18 cellular contexts compared by ENCODE assay signal in the genomic region with DNA sequence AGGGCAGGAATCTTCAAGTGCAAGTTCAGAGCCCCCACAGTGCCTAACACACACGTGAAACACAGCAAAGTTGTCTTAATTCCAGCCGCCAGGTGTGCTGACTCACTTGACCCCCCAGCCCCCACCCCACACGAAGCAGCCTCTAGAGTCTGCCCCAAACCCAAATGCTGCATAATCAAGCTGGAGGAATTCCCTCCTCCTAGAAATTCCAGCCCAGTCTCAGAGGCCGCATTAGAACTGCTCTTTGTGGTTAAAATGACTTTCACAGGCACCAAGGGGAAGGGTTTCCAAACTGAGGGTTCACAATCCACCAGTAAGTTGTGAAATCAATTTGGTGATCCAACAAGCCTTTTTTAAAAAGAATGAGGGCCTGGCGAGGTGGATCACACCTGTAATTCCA.
DNase-seq lines count a peak whose midpoint lies in the region; ATAC-seq and TF ChIP-seq lines count a peak whose summit lies in the region.
"Had no signal": no experiment of that assay in that cellular context is flagged by ENCODE, and none has a peak within 500 bp of the region (broad histone marks: within the 10 kb centered on the region; RNA-seq: fewer than 3 reads in every experiment).

No MANE protein-coding gene starts in this region.

- H3K4ac ChIP-seq in mesendoderm (ENCODE audit: low read depth, low read length) = no peak overlapping the region

- H3K4me1 ChIP-seq in NT2/D1 (ENCODE audit: insufficient read depth, insufficient read length) (peaks cover 5% of the 10 kb centered on the region), endodermal cell (ENCODE audit: control insufficient read depth, insufficient read depth, low read length) (no peaks in the 10 kb centered on the region), mesendoderm (ENCODE audit: control insufficient read depth, low read depth, low read length) (no peaks in the 10 kb centered on the region)

- H3K4me3 Mint-ChIP-seq in endodermal cell = no peak overlapping the region
- H3K4me3 Mint-ChIP-seq in naive thymus-derived CD8-positive, alpha-beta T cell = no peak overlapping the region
- H3K4me3 Mint-ChIP-seq: B cell; CD4-positive, alpha-beta T cell had no signal

- 58 to 63% methylated on average over 4 to 5 of the region's 5 CpGs for WGBS in endodermal cell (ENCODE audit: insufficient coverage in 1 of 2, insufficient read length in 1 of 2), 2 experiments
- no CpG with 5 or more reads among the region's 5 CpGs for WGBS in mesendoderm (ENCODE audit: extremely low coverage, insufficient coverage, low lambda C conversion rate)

- POLR2A ChIA-PET in naive thymus-derived CD8-positive, alpha-beta T cell (lab: Charles Lee) = no interaction called here

- H4K5ac ChIP-seq in mesendoderm (ENCODE audit: low read length) = no peak overlapping the region

- H2BK120ac ChIP-seq in mesendoderm (ENCODE audit: low read depth, low read length) = no peak overlapping the region

- H2BK5ac ChIP-seq in mesendoderm (ENCODE audit: low read length) = no peak overlapping the region

- H2AK5ac ChIP-seq in mesendoderm (ENCODE audit: low read length) = no peak overlapping the region

- peak overlapping the region; percentile 11 for H3K18ac ChIP-seq in mesendoderm (ENCODE audit: low read length)

- ATAC-seq in GM19455 (IDR thresholded peaks at IDR 0.05; ENCODE audit: unreplicated experiment) (no peak), GM19324 (IDR thresholded peaks at IDR 0.05; ENCODE audit: low FRiP score, unreplicated experiment) (no peak)
- ATAC-seq in naive thymus-derived CD8-positive, alpha-beta T cell = no peak
- ATAC-seq: HCT116 had no signal

- H3K4me3 ChIP-seq in H7 (ENCODE audit: insufficient read depth, low read depth, low read length) (no peak overlapping the region), NT2/D1 (ENCODE audit: insufficient read length, low read depth) (no peak overlapping the region), endodermal cell (ENCODE audit: low read length) (no peak overlapping the region), mesendoderm (ENCODE audit: low read length) (no peak overlapping the region)

- TF ChIP-seq CTCF in endodermal cell (conservative IDR thresholded peaks at IDR 0.05) = no peak

- no peaks in the 10 kb centered on the region for H3K79me2 ChIP-seq in mesendoderm (ENCODE audit: control insufficient read depth, insufficient read depth, low read length)

- H3K27ac Mint-ChIP-seq in endodermal cell = no peak overlapping the region
- H3K27ac Mint-ChIP-seq in naive thymus-derived CD8-positive, alpha-beta T cell = no peak overlapping the region
- H3K27ac Mint-ChIP-seq: B cell; CD4-positive, alpha-beta T cell had no signal

- no peak overlapping the region for H3K4me2 ChIP-seq in mesendoderm (ENCODE audit: low read length)

- no peaks in the 10 kb centered on the region for H3K36me3 ChIP-seq in H7 (replicated peaks; ENCODE audit: control insufficient read depth, insufficient read depth, low read length)
- no peaks in the 10 kb centered on the region for H3K36me3 ChIP-seq in NT2/D1 (ENCODE audit: insufficient read depth, insufficient read length, low read length)
- no peaks in the 10 kb centered on the region for H3K36me3 ChIP-seq in endodermal cell (ENCODE audit: control insufficient read depth, insufficient read depth, low read length)
- no peaks in the 10 kb centered on the region for H3K36me3 ChIP-seq in mesendoderm (ENCODE audit: control insufficient read depth, insufficient read depth, low read length)

- DNase-seq in H7 (peak; percentile 22), NT2/D1 (ENCODE audit: low read depth, low spot score) (peak; percentile 66), endodermal cell (peak; percentile 63), mesendoderm (peak; percentile 64)
- no peak for DNase-seq in naive thymus-derived CD8-positive, alpha-beta T cell
- DNase-seq: C1 segment of cervical spinal cord; Calu3; CD4-positive, alpha-beta T cell; DMS79; GDM1; GOT3; IMR-90; KBM-7 had no signal

- no peak overlapping the region for H3K9ac ChIP-seq in NT2/D1 (ENCODE audit: insufficient read length, low read depth)
- H3K9ac ChIP-seq in endodermal cell (ENCODE audit: extremely low read depth, low read length, poor library complexity, severe bottlenecking) = no peak overlapping the region
- H3K9ac ChIP-seq in mesendoderm (ENCODE audit: low read length) = no peak overlapping the region

- H3K79me1 ChIP-seq in mesendoderm (ENCODE audit: low read length) = no peaks in the 10 kb centered on the region

- H3K4me1 Mint-ChIP-seq in endodermal cell = peaks cover 4% of the 10 kb centered on the region
- H3K4me1 Mint-ChIP-seq in naive thymus-derived CD8-positive, alpha-beta T cell = no peaks in the 10 kb centered on the region
- H3K4me1 Mint-ChIP-seq: B cell had no signal

- H3K27ac ChIP-seq in endodermal cell (ENCODE audit: low read depth, low read length) (no peak overlapping the region), mesendoderm (ENCODE audit: low read depth, low read length) (no peak overlapping the region)
- H3K27ac ChIP-seq: HL-60 had no signal

- H3K23ac ChIP-seq in mesendoderm (ENCODE audit: low read length) = no peak overlapping the region

- peaks cover 11% of the 10 kb centered on the region for H3K27me3 Mint-ChIP-seq in endodermal cell (ENCODE audit: insufficient read depth)
- H3K27me3 Mint-ChIP-seq in naive thymus-derived CD8-positive, alpha-beta T cell = no peaks in the 10 kb centered on the region
- H3K27me3 Mint-ChIP-seq: CD4-positive, alpha-beta T cell had no signal

- H3K9me3 ChIP-seq in NT2/D1 (ENCODE audit: insufficient read depth, low read length) (no peaks in the 10 kb centered on the region), endodermal cell (ENCODE audit: control insufficient read depth, low read length) (no peaks in the 10 kb centered on the region)

- H4K8ac ChIP-seq in mesendoderm (ENCODE audit: low read depth, low read length) = no peak overlapping the region

- H2BK15ac ChIP-seq in mesendoderm (replicated peaks; ENCODE audit: low read depth) = no peak overlapping the region

- no peak overlapping the region for H3K56ac ChIP-seq in mesendoderm (ENCODE audit: low read length)

- no peaks in the 10 kb centered on the region; the same call in 1 of the 2 replicates for H3K27me3 ChIP-seq in H7 (ENCODE audit: control insufficient read depth, insufficient read depth, low read length)
- no peaks in the 10 kb centered on the region for H3K27me3 ChIP-seq in NT2/D1 (ENCODE audit: insufficient read depth, insufficient read length)
- no peaks in the 10 kb centered on the region for H3K27me3 ChIP-seq in endodermal cell (ENCODE audit: control insufficient read depth, insufficient read depth, low read length, poor library complexity, severe bottlenecking)
- no peaks in the 10 kb centered on the region for H3K27me3 ChIP-seq in mesendoderm (ENCODE audit: insufficient read depth, low read length, poor library complexity)

- H3K9me3 Mint-ChIP-seq in endodermal cell = no peaks in the 10 kb centered on the region
- H3K9me3 Mint-ChIP-seq in naive thymus-derived CD8-positive, alpha-beta T cell = no peaks in the 10 kb centered on the region
- H3K9me3 Mint-ChIP-seq: CD4-positive, alpha-beta T cell had no signal

- H3K36me3 Mint-ChIP-seq in endodermal cell (ENCODE audit: low read depth) = no peaks in the 10 kb centered on the region
- no peaks in the 10 kb centered on the region for H3K36me3 Mint-ChIP-seq in naive thymus-derived CD8-positive, alpha-beta T cell

Comparison
In these comparisons a context has a peak if more than half of its experiments do, and no peak if none do; other contexts are left out.
1. DNase-seq: peak in H7 (single experiment), NT2/D1 (single experiment), endodermal cell (single experiment) and mesendoderm (single experiment); none in naive thymus-derived CD8-positive, alpha-beta T cell (0 of 10).